In the genomic region with DNA sequence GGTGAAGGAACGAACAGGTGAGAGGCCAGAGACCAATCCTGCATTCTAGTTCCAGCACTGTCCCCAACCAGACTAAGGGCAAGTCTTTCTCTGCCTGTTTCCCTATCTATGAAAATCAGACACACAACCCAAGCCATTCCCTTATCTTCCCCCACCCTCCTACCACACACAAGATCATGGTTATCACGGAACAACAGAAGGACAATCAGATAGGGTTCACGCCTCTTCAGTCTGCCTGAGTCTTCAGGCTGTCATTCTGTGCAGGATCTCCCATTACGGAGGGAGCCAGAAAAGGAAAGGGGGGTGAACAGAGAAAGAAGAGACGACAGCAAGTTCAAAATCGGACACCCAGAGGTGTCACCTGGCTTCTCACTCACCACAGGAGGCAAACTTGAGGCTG, we compare ENCODE assay signal across 1 cellular context.
TF ChIP-seq lines count a peak whose summit lies in the region.

No MANE protein-coding gene starts in this region.

TF ChIP-seq in K562, 482 proteins besides CTCF, POLR2A, EP300 and RAD21 (continued from another document):
- TF ChIP-seq, protein P1, sequence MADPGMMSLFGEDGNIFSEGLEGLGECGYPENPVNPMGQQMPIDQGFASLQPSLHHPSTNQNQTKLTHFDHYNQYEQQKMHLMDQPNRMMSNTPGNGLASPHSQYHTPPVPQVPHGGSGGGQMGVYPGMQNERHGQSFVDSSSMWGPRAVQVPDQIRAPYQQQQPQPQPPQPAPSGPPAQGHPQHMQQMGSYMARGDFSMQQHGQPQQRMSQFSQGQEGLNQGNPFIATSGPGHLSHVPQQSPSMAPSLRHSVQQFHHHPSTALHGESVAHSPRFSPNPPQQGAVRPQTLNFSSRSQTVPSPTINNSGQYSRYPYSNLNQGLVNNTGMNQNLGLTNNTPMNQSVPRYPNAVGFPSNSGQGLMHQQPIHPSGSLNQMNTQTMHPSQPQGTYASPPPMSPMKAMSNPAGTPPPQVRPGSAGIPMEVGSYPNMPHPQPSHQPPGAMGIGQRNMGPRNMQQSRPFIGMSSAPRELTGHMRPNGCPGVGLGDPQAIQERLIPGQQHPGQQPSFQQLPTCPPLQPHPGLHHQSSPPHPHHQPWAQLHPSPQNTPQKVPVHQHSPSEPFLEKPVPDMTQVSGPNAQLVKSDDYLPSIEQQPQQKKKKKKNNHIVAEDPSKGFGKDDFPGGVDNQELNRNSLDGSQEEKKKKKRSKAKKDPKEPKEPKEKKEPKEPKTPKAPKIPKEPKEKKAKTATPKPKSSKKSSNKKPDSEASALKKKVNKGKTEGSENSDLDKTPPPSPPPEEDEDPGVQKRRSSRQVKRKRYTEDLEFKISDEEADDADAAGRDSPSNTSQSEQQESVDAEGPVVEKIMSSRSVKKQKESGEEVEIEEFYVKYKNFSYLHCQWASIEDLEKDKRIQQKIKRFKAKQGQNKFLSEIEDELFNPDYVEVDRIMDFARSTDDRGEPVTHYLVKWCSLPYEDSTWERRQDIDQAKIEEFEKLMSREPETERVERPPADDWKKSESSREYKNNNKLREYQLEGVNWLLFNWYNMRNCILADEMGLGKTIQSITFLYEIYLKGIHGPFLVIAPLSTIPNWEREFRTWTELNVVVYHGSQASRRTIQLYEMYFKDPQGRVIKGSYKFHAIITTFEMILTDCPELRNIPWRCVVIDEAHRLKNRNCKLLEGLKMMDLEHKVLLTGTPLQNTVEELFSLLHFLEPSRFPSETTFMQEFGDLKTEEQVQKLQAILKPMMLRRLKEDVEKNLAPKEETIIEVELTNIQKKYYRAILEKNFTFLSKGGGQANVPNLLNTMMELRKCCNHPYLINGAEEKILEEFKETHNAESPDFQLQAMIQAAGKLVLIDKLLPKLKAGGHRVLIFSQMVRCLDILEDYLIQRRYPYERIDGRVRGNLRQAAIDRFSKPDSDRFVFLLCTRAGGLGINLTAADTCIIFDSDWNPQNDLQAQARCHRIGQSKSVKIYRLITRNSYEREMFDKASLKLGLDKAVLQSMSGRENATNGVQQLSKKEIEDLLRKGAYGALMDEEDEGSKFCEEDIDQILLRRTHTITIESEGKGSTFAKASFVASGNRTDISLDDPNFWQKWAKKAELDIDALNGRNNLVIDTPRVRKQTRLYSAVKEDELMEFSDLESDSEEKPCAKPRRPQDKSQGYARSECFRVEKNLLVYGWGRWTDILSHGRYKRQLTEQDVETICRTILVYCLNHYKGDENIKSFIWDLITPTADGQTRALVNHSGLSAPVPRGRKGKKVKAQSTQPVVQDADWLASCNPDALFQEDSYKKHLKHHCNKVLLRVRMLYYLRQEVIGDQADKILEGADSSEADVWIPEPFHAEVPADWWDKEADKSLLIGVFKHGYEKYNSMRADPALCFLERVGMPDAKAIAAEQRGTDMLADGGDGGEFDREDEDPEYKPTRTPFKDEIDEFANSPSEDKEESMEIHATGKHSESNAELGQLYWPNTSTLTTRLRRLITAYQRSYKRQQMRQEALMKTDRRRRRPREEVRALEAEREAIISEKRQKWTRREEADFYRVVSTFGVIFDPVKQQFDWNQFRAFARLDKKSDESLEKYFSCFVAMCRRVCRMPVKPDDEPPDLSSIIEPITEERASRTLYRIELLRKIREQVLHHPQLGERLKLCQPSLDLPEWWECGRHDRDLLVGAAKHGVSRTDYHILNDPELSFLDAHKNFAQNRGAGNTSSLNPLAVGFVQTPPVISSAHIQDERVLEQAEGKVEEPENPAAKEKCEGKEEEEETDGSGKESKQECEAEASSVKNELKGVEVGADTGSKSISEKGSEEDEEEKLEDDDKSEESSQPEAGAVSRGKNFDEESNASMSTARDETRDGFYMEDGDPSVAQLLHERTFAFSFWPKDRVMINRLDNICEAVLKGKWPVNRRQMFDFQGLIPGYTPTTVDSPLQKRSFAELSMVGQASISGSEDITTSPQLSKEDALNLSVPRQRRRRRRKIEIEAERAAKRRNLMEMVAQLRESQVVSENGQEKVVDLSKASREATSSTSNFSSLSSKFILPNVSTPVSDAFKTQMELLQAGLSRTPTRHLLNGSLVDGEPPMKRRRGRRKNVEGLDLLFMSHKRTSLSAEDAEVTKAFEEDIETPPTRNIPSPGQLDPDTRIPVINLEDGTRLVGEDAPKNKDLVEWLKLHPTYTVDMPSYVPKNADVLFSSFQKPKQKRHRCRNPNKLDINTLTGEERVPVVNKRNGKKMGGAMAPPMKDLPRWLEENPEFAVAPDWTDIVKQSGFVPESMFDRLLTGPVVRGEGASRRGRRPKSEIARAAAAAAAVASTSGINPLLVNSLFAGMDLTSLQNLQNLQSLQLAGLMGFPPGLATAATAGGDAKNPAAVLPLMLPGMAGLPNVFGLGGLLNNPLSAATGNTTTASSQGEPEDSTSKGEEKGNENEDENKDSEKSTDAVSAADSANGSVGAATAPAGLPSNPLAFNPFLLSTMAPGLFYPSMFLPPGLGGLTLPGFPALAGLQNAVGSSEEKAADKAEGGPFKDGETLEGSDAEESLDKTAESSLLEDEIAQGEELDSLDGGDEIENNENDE (IDR thresholded peaks at IDR 0.05; ENCODE audit: low read depth, low read length), result no peak
- TF ChIP-seq NR2C1 (IDR thresholded peaks at IDR 0.05), result peak; percentile 38; the same call in 1 of the 2 replicates
- peak; percentile 31; the same call in 1 of the 2 replicates for TF ChIP-seq NR2C1 (tag; IDR thresholded peaks at IDR 0.05)
- peak; percentile 79; the same call in 1 of the 2 replicates for TF ChIP-seq ZNF197 (CRISPR knock-in tag; IDR thresholded peaks at IDR 0.05; ENCODE audit: low read depth)
- TF ChIP-seq, protein P2, sequence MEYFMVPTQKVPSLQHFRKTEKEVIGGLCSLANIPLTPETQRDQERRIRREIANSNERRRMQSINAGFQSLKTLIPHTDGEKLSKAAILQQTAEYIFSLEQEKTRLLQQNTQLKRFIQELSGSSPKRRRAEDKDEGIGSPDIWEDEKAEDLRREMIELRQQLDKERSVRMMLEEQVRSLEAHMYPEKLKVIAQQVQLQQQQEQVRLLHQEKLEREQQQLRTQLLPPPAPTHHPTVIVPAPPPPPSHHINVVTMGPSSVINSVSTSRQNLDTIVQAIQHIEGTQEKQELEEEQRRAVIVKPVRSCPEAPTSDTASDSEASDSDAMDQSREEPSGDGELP (CRISPR knock-in tag; IDR thresholded peaks at IDR 0.05; ENCODE audit: borderline replicate concordance), result no peak
- TF ChIP-seq, protein P3, sequence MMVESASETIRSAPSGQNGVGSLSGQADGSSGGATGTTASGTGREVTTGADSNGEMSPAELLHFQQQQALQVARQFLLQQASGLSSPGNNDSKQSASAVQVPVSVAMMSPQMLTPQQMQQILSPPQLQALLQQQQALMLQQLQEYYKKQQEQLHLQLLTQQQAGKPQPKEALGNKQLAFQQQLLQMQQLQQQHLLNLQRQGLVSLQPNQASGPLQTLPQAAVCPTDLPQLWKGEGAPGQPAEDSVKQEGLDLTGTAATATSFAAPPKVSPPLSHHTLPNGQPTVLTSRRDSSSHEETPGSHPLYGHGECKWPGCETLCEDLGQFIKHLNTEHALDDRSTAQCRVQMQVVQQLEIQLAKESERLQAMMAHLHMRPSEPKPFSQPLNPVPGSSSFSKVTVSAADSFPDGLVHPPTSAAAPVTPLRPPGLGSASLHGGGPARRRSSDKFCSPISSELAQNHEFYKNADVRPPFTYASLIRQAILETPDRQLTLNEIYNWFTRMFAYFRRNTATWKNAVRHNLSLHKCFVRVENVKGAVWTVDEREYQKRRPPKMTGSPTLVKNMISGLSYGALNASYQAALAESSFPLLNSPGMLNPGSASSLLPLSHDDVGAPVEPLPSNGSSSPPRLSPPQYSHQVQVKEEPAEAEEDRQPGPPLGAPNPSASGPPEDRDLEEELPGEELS (CRISPR knock-in tag; IDR thresholded peaks at IDR 0.05; ENCODE audit: borderline replicate concordance), result no peak
- no peak for TF ChIP-seq ZNF133 (CRISPR knock-in tag; IDR thresholded peaks at IDR 0.05)
- TF ChIP-seq SMARCC2 (IDR thresholded peaks at IDR 0.05; ENCODE audit: low read depth), result peak; percentile 63; the same call in 1 of the 2 replicates
- TF ChIP-seq NFIC (IDR thresholded peaks at IDR 0.05), result peak; percentile 83
- TF ChIP-seq PRMT5 (CRISPR knock-in tag; IDR thresholded peaks at IDR 0.05), result no peak
- TF ChIP-seq FOXM1 (IDR thresholded peaks at IDR 0.05; ENCODE audit: low read depth), result peak; percentile 94
- no peak for TF ChIP-seq FOXM1 (CRISPR knock-in tag; IDR thresholded peaks at IDR 0.05; ENCODE audit: low read depth)
- TF ChIP-seq, protein P4, sequence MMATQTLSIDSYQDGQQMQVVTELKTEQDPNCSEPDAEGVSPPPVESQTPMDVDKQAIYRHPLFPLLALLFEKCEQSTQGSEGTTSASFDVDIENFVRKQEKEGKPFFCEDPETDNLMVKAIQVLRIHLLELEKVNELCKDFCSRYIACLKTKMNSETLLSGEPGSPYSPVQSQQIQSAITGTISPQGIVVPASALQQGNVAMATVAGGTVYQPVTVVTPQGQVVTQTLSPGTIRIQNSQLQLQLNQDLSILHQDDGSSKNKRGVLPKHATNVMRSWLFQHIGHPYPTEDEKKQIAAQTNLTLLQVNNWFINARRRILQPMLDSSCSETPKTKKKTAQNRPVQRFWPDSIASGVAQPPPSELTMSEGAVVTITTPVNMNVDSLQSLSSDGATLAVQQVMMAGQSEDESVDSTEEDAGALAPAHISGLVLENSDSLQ (IDR thresholded peaks at IDR 0.05), result peak; percentile 84
- TF ChIP-seq ZNF217 (CRISPR knock-in tag; IDR thresholded peaks at IDR 0.05), result no peak
- TF ChIP-seq TGIF2 (CRISPR knock-in tag; IDR thresholded peaks at IDR 0.05), result no peak
TF ChIP-seq in K562: peak in this region for 101.
